1 cellular context compared by ENCODE assay signal in genomic region chr18:6737833-6738232, GRCh38.
TF ChIP-seq lines count a peak whose summit lies in the region.

No MANE protein-coding gene starts in this region.

TF ChIP-seq in HEK293, 187 proteins besides CTCF, POLR2A, EP300 and RAD21 (continued from another document):
- TF ChIP-seq PRDM4 (tag by site-specific recombination; IDR thresholded peaks at IDR 0.05) (peak; percentile 57; the same call in 1 of the 2 replicates), FEZF1 (tag by site-specific recombination; IDR thresholded peaks at IDR 0.05) (peak; percentile 64), ELK4 (IDR thresholded peaks at IDR 0.05; ENCODE audit: borderline replicate concordance, low read depth, low read length) (no peak), ZBTB48 (tag by site-specific recombination; IDR thresholded peaks at IDR 0.05) (peak; percentile 69), ZNF184 (tag by site-specific recombination; IDR thresholded peaks at IDR 0.05) (no peak), EGR2 (tag by site-specific recombination; IDR thresholded peaks at IDR 0.05; ENCODE audit: low read depth) (no peak), ZXDB (tag by site-specific recombination; IDR thresholded peaks at IDR 0.05) (peak; percentile 66; the same call in 1 of the 2 replicates), SP7 (tag by site-specific recombination; IDR thresholded peaks at IDR 0.05) (peak; percentile 88), WT1 (tag by site-specific recombination; IDR thresholded peaks at IDR 0.05) (0 out of 2 replicates have a peak, but pooled peaks have one; percentile 17), SP3 (tag by site-specific recombination; IDR thresholded peaks at IDR 0.05) (no peak), ZNF211 (tag by site-specific recombination; IDR thresholded peaks at IDR 0.05; ENCODE audit: low read depth) (no peak), IKZF3 (tag by site-specific recombination; IDR thresholded peaks at IDR 0.05) (0 out of 2 replicates have a peak, but pooled peaks have one; percentile 47), SCRT2 (tag by site-specific recombination; IDR thresholded peaks at IDR 0.05) (no peak)
